ENCODE assay signal across 1 cellular context in genomic region chr11:133049244-133050019, GRCh38.
TF ChIP-seq lines count a peak whose summit lies in the region.

No MANE protein-coding gene starts in this region.

TF ChIP-seq in WTC11, 78 proteins besides CTCF, POLR2A, EP300 and RAD21 (continued from another document):
- TF ChIP-seq USF1 (CRISPR knock-in tag; IDR thresholded peaks at IDR 0.05) (no peak), ZNF232 (CRISPR knock-in tag; IDR thresholded peaks at IDR 0.05) (no peak)
